Comparison of ENCODE assay signal across 19 cellular contexts in the genomic region with DNA sequence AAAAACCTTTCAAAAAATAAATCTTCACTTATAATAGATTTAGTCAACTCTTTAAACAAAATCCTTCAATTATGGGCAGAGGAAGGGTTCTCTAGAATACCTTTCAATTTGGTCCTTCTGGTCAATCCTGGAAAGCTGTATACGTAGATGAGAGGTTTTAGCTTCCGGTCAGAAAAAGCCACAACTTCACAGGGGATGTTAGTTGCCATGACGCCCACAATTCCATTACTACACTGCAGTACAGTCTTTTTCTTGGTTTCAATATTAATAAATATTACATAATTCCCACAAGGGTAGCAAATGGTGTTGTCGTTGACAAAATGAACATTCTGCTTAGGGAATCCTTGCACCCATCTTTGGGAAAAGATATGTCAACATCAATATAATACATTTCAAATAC. TPM values are rescaled to one million over a fixed set of nuclear protein-coding genes. Genes with fewer than 3 reads are reported as not detected.
DNase-seq lines count a peak whose midpoint lies in the region; ATAC-seq, FAIRE-seq and TF ChIP-seq lines count a peak whose summit lies in the region.
"Had no signal": no experiment of that assay in that cellular context is flagged by ENCODE, and none has a peak within 500 bp of the region (broad histone marks: within the 10 kb centered on the region; RNA-seq: fewer than 3 reads in every experiment).

No MANE protein-coding gene starts in this region.

- CTCF ChIA-PET in GM12878 (lab: Yijun Ruan, JAX) = interaction anchor here (0.6 to 1.3 kb wide), 2 partner anchors 28 to 342 kb away, joined by 3 to 4 read pairs; no protein-coding TSS in a partner anchor

- SMC1A ChIA-PET in GM12878 (lab: Charles Lee; ENCODE audit: uncharacterized antibody, unreplicated experiment) = no interaction called here

- POLR2A ChIA-PET in GM12878 (lab: Charles Lee) = no interaction called here

- no peak for FAIRE-seq in GM12878 (lab: Jason Lieb, UNC)
- FAIRE-seq: HepG2 had no signal

- H3K4me2 ChIP-seq in GM12878 (ENCODE audit: control insufficient read depth, insufficient read depth) = no peak overlapping the region

- H3K79me2 ChIP-seq in GM12878 (ENCODE audit: control insufficient read depth, insufficient read depth, low read length) = no peaks in the 10 kb centered on the region

- TF ChIP-seq CTCF in GM13976 (IDR thresholded peaks at IDR 0.05; ENCODE audit: borderline replicate concordance, control extremely low read depth, extremely low read depth, insufficient read depth, missing control alignments) (no peak), GM12878 (IDR thresholded peaks at IDR 0.05 in 2 of 3, conservative IDR thresholded peaks at IDR 0.05 in 1 of 3; ENCODE audit: control insufficient read depth in 2 of 3, extremely low read depth in 1 of 3, insufficient read depth in 1 of 3, low read depth in 3 of 3, low read length in 3 of 3) (no peak), nephron progenitor cell (IDR thresholded peaks at IDR 0.05) (no peak), foreskin fibroblast (IDR thresholded peaks at IDR 0.05; ENCODE audit: low read depth, low read length) (no peak), endodermal cell (conservative IDR thresholded peaks at IDR 0.05) (no peak)

- H4K20me1 ChIP-seq in GM12878 (ENCODE audit: control insufficient read depth, insufficient read depth) = no peaks in the 10 kb centered on the region

- H3K9me3 Mint-ChIP-seq in nephron progenitor cell (peaks cover 25% of the 10 kb centered on the region), endodermal cell (peaks cover 19% of the 10 kb centered on the region)

- H3K36me3 Mint-ChIP-seq in nephron progenitor cell (ENCODE audit: low read depth) = no peaks in the 10 kb centered on the region
- H3K36me3 Mint-ChIP-seq in endodermal cell (ENCODE audit: low read depth) = peaks cover 7% of the 10 kb centered on the region
- H3K36me3 Mint-ChIP-seq: CD14-positive monocyte had no signal

- H3K4me1 ChIP-seq in GM12878 (ENCODE audit: control insufficient read depth, insufficient read depth, low read length) (no peaks in the 10 kb centered on the region), endodermal cell (ENCODE audit: control insufficient read depth, insufficient read depth, low read length) (no peaks in the 10 kb centered on the region)
- H3K4me1 ChIP-seq: HAP-1 had no signal

- H3K27ac Mint-ChIP-seq in nephron progenitor cell (no peak overlapping the region), endodermal cell (no peak overlapping the region)

- H3K9me3 ChIP-seq in GM12878 (replicated peaks; ENCODE audit: control insufficient read depth, insufficient read depth, low read length) (no peaks in the 10 kb centered on the region), endodermal cell (ENCODE audit: control insufficient read depth, low read length) (peaks cover 24% of the 10 kb centered on the region)
- H3K9me3 ChIP-seq: HAP-1 had no signal

- H3K27me3 ChIP-seq in GM12878 (replicated peaks in 1 of 2; ENCODE audit: control insufficient read depth in 2 of 2, insufficient read depth in 2 of 2, low read length in 1 of 2) = no peaks in the 10 kb centered on the region
- no peaks in the 10 kb centered on the region for H3K27me3 ChIP-seq in endodermal cell (ENCODE audit: control insufficient read depth, insufficient read depth, low read length, poor library complexity, severe bottlenecking)

- RAD21 ChIA-PET in GM12878 (lab: Charles Lee; ENCODE audit: unreplicated experiment) = no interaction called here

- no peak for TF ChIP-seq POLR2A in GM12878 (IDR thresholded peaks at IDR 0.05; ENCODE audit: low read depth, low read length)

- H3K4me1 Mint-ChIP-seq in nephron progenitor cell (peaks cover 11% of the 10 kb centered on the region), endodermal cell (peaks cover 4% of the 10 kb centered on the region)

- H3K36me3 ChIP-seq in GM12878 (ENCODE audit: control insufficient read depth in 2 of 2, insufficient read depth in 2 of 2, low read length in 1 of 2) = no peaks in the 10 kb centered on the region
- no peaks in the 10 kb centered on the region for H3K36me3 ChIP-seq in endodermal cell (ENCODE audit: control insufficient read depth, insufficient read depth, low read length)
- H3K36me3 ChIP-seq: HAP-1 had no signal

- intact Hi-C loops in GM12878 (cut with micrococcal nuclease; ENCODE audit: unreplicated experiment) = no loop called here

- TF ChIP-seq EP300 in GM12878 (IDR thresholded peaks at IDR 0.05; ENCODE audit: borderline replicate concordance in 1 of 2, control insufficient read depth in 1 of 2, low read depth in 2 of 2, low read length in 2 of 2) = no peak

- H2AFZ ChIP-seq in GM12878 (ENCODE audit: control insufficient read depth, low read depth, low read length) = no peak overlapping the region

- in situ Hi-C loops in GM13976 (cut with MboI; ENCODE audit: low sequenced_read_pairs, unreplicated experiment) = no loop called here
- in situ Hi-C loops in GM12878 (cut with MboI) = no loop called here

- DNase-seq in DMS53 (lab: John Stamatoyannopoulos, UW) = peak; percentile 13
- no peak for DNase-seq in DMS53 treated with DMSO at 0.1 percent for 48 hours (lab: John Stamatoyannopoulos, UW; ENCODE audit: unreplicated experiment)
- peak; percentile 49 for DNase-seq in GM13976 (ENCODE audit: low spot score)
- no peak for DNase-seq in GM12878 (ENCODE audit: low read depth, low spot score)
- no peak for DNase-seq in nephron progenitor cell
- DNase-seq in foreskin fibroblast = no peak
- no peak for DNase-seq in COR-L47 (lab: John Stamatoyannopoulos, UW)
- no peak for DNase-seq in endodermal cell
- DNase-seq: DMS79, KG1, NCI-H1048, NCI-H1436, NCI-H1930, NCI-H2171, NCI-H526 had no signal

- H3K4me3 Mint-ChIP-seq in nephron progenitor cell = peak overlapping the region; percentile 92
- H3K4me3 Mint-ChIP-seq in endodermal cell = no peak overlapping the region

- H3K27ac ChIP-seq in GM12878 (ENCODE audit: control insufficient read depth, insufficient read depth) (no peak overlapping the region), endodermal cell (ENCODE audit: low read depth, low read length) (no peak overlapping the region)
- H3K27ac ChIP-seq: 22Rv1 had no signal

- peak; percentile 10; the same call in 1 of the 3 replicates for ATAC-seq in GM12878
- ATAC-seq: HepG2 had no signal

- no peak overlapping the region for H3K9ac ChIP-seq in GM12878 (ENCODE audit: control insufficient read depth, insufficient read depth, low read length)
- H3K9ac ChIP-seq in endodermal cell (ENCODE audit: extremely low read depth, low read length, poor library complexity, severe bottlenecking) = no peak overlapping the region

- H3K4me3 ChIP-seq in GM12878 (no peak overlapping the region), foreskin fibroblast (ENCODE audit: low read depth in 1 of 2, low read length in 2 of 2) (no peak overlapping the region), endodermal cell (ENCODE audit: low read length) (no peak overlapping the region)
- H3K4me3 ChIP-seq: HAP-1 had no signal

- 2% methylated on average over 4 of the region's 4 CpGs for WGBS in GM12878 (ENCODE audit: insufficient coverage, insufficient replicate concordance, low lambda C conversion rate, missing lambda C conversion rate)
- WGBS in endodermal cell (ENCODE audit: insufficient coverage in 1 of 2, insufficient read length in 1 of 2), 2 experiments = 90 to 92% methylated on average over 2 to 4 of the region's 4 CpGs

- peaks cover 33% of the 10 kb centered on the region for H3K27me3 Mint-ChIP-seq in nephron progenitor cell (ENCODE audit: low read depth, poor library complexity)
- H3K27me3 Mint-ChIP-seq in endodermal cell (ENCODE audit: insufficient read depth) = no peaks in the 10 kb centered on the region

- BruUV-seq in GM12878 (replicated peaks; lab: Mats Ljungman, UMichigan) = no TSS peak

- TF ChIP-seq RAD21 in GM12878 (IDR thresholded peaks at IDR 0.05; ENCODE audit: insufficient read depth, low read depth, low read length) = no peak

RNA-seq across cellular contexts. Expression of a gene that starts 1.7 kb away (rescaled TPM):
- 0.35 TPM in 1 of 2 replicates, not detected in the other for total RNA-seq in GM12878 (2013; cell fraction: nucleolus; rRNA removed)
- 0.06 TPM in 1 of 2 replicates, not detected in the other for total RNA-seq in GM12878 (2014; rRNA removed)
- not detected in 2 replicates for total RNA-seq in GM12878 (2014; rRNA removed; fragmentation: Illumina TruSeq; extraction: Trizol)
- not detected in 2 replicates for total RNA-seq in GM12878 (2021)
- polyA plus RNA-seq in GM12878 (2011; ENCODE audit: low read depth) = not detected
- 0.06 and 0.07 TPM in 2 replicates for polyA plus RNA-seq in GM12878 (2011; rRNA removed)
- 0.06 TPM in 1 of 2 replicates, not detected in the other for polyA plus RNA-seq in GM12878 (2011; cell fraction: cytosol; rRNA removed)
- 0.12 TPM in 1 of 2 replicates, not detected in the other for polyA plus RNA-seq in GM12878 (2011; cell fraction: nucleus; rRNA removed)
- polyA plus RNA-seq in GM12878 (2012) = 0.05 and 0.25 TPM in 2 replicates
- not detected in 2 replicates for polyA plus RNA-seq in GM12878 (2014; fragmentation: Illumina TruSeq; extraction: Trizol)
- under 1 TPM in 1 of 2 experiments, not detected in 1; 0.10 TPM for polyA plus RNA-seq in GM12878 (2014; fragmentation: Nextera tagmentation; extraction: Ambion mirVana)
- polyA plus RNA-seq in GM12878 (2014; rRNA removed) = not detected in 2 replicates
- under 1 TPM; 0.11 to 0.14 TPM for polyA plus RNA-seq in GM12878 (2016; fragmentation: Nextera tagmentation; extraction: Ambion mirVana)
- not detected in 2 replicates for polyA minus RNA-seq in GM12878 (2011; rRNA and poly(A)+ RNA removed)
- polyA minus RNA-seq in GM12878 (2011; cell fraction: cytosol; rRNA and poly(A)+ RNA removed) = not detected in 2 replicates
- not detected in 2 replicates for polyA minus RNA-seq in GM12878 (2011; cell fraction: nucleus; rRNA and poly(A)+ RNA removed)
- 1 to 10 TPM; 2.6 to 4.1 TPM for total RNA-seq in endodermal cell
- 1.5 TPM for polyA plus RNA-seq in endodermal cell (2013, experiment 1 of 2)
- 0.91 TPM for polyA plus RNA-seq in endodermal cell (2013, experiment 2 of 2)

RNA-seq across cellular contexts. Expression of a gene that starts 24.2 kb away (rescaled TPM):
- total RNA-seq in GM12878 (2013; cell fraction: nucleolus; rRNA removed) = 10.9 and 15.0 TPM in 2 replicates
- total RNA-seq in GM12878 (2014; rRNA removed) (96.6 and 99.7 TPM in 2 replicates), GM12878 (2014; rRNA removed; fragmentation: Illumina TruSeq; extraction: Trizol) (91.6 and 95.1 TPM in 2 replicates), GM12878 (2021) (97.2 and 102 TPM in 2 replicates), endodermal cell (100 to 1,000 TPM; 208 to 223 TPM)
- polyA plus RNA-seq in GM12878 (2011; ENCODE audit: low read depth) = 75.8 TPM
- polyA plus RNA-seq in GM12878 (2011; rRNA removed) (197 and 239 TPM in 2 replicates), GM12878 (2014; fragmentation: Illumina TruSeq; extraction: Trizol) (108 and 111 TPM in 2 replicates), GM12878 (2014; fragmentation: Nextera tagmentation; extraction: Ambion mirVana) (100 to 1,000 TPM in 1 of 2 experiments, 10 to 100 TPM in 1; 53.1 to 149 TPM), GM12878 (2014; rRNA removed) (102 and 112 TPM in 2 replicates), GM12878 (2016; fragmentation: Nextera tagmentation; extraction: Ambion mirVana) (100 to 1,000 TPM; 192 to 195 TPM)
- polyA plus RNA-seq in GM12878 (2011; cell fraction: cytosol; rRNA removed) = 97.0 and 109 TPM in 2 replicates
- polyA plus RNA-seq in GM12878 (2011; cell fraction: nucleus; rRNA removed) = 69.0 and 75.7 TPM in 2 replicates
- polyA plus RNA-seq in GM12878 (2012) = 99.7 and 115 TPM in 2 replicates
- polyA minus RNA-seq in GM12878 (2011; rRNA and poly(A)+ RNA removed) = 33.7 and 33.8 TPM in 2 replicates
- 21.8 and 21.9 TPM in 2 replicates for polyA minus RNA-seq in GM12878 (2011; cell fraction: cytosol; rRNA and poly(A)+ RNA removed)
- polyA minus RNA-seq in GM12878 (2011; cell fraction: nucleus; rRNA and poly(A)+ RNA removed) = 12.1 and 19.1 TPM in 2 replicates
- 90.8 TPM for polyA plus RNA-seq in endodermal cell (2013, experiment 1 of 2)
- 93.7 TPM for polyA plus RNA-seq in endodermal cell (2013, experiment 2 of 2)

RNA-seq across cellular contexts. Expression of a gene that starts 38.5 kb away (rescaled TPM):
- 1.5 and 2.0 TPM in 2 replicates for total RNA-seq in GM12878 (2013; cell fraction: nucleolus; rRNA removed)
- total RNA-seq in GM12878 (2014; rRNA removed) (0.51 and 0.65 TPM in 2 replicates), GM12878 (2014; rRNA removed; fragmentation: Illumina TruSeq; extraction: Trizol) (0.40 and 0.51 TPM in 2 replicates), GM12878 (2021) (0.26 and 0.48 TPM in 2 replicates), endodermal cell (10 to 100 TPM; 17.8 to 18.8 TPM)
- not detected for polyA plus RNA-seq in GM12878 (2011; ENCODE audit: low read depth)
- polyA plus RNA-seq in GM12878 (2011; rRNA removed) (0.62 and 0.72 TPM in 2 replicates), GM12878 (2014; fragmentation: Illumina TruSeq; extraction: Trizol) (0.19 and 0.43 TPM in 2 replicates), GM12878 (2014; fragmentation: Nextera tagmentation; extraction: Ambion mirVana) (under 1 TPM; 0.16 to 0.53 TPM), GM12878 (2014; rRNA removed) (0.65 and 0.86 TPM in 2 replicates), GM12878 (2016; fragmentation: Nextera tagmentation; extraction: Ambion mirVana) (under 1 TPM; 0.18 to 0.79 TPM)
- polyA plus RNA-seq in GM12878 (2011; cell fraction: cytosol; rRNA removed) = 0.45 and 0.93 TPM in 2 replicates
- polyA plus RNA-seq in GM12878 (2011; cell fraction: nucleus; rRNA removed) = 0.63 and 0.85 TPM in 2 replicates
- polyA plus RNA-seq in GM12878 (2012) = 0.31 and 0.39 TPM in 2 replicates
- 0.67 and 1.2 TPM in 2 replicates for polyA minus RNA-seq in GM12878 (2011; rRNA and poly(A)+ RNA removed)
- polyA minus RNA-seq in GM12878 (2011; cell fraction: cytosol; rRNA and poly(A)+ RNA removed) = not detected in 2 replicates
- polyA minus RNA-seq in GM12878 (2011; cell fraction: nucleus; rRNA and poly(A)+ RNA removed) = 0.36 and 0.67 TPM in 2 replicates
- 2.8 TPM for polyA plus RNA-seq in endodermal cell (2013, experiment 1 of 2)
- 2.4 TPM for polyA plus RNA-seq in endodermal cell (2013, experiment 2 of 2)

Comparison
In these comparisons a context has a peak if more than half of its experiments do, and no peak if none do; other contexts are left out.
1. DNase-seq: peak in DMS53 (single experiment) and GM13976 (single experiment); none in DMS53 treated with DMSO at 0.1 percent for 48 hours (single experiment), GM12878 (single experiment), nephron progenitor cell (single experiment), foreskin fibroblast (0 of 2), COR-L47 (single experiment) and endodermal cell (single experiment).
2. RNA of a gene that starts 38.5 kb away (total RNA-seq): 17.8 to 18.8 TPM in endodermal cell; 0.26 to 2.0 TPM in GM12878; every median in the first group is over 4 times any median in the second.